22 cellular contexts compared by ENCODE assay signal in genomic region chr15:73763893-73764292, GRCh38. TPM values are rescaled to one million over a fixed set of nuclear protein-coding genes. Genes with fewer than 3 reads are reported as not detected.
DNase-seq lines count a peak whose midpoint lies in the region; ATAC-seq and TF ChIP-seq lines count a peak whose summit lies in the region.
"Had no signal": no experiment of that assay in that cellular context is flagged by ENCODE, and none has a peak within 500 bp of the region (broad histone marks: within the 10 kb centered on the region; RNA-seq: fewer than 3 reads in every experiment).

No MANE protein-coding gene starts in this region.

- ATAC-seq in gastroesophageal sphincter = peak; percentile 41
- ATAC-seq in heart right ventricle = peak; percentile 59 to 89 (median 77)
- ATAC-seq in left lung = peak; percentile 35
- ATAC-seq in WTC11 = no peak
- ATAC-seq: A549, HCT116, K562, PC-3 had no signal

- H3K4me1 ChIP-seq in gastroesophageal sphincter (peaks cover 0 to 18% (median 0%) of the 10 kb centered on the region in 3 donors), heart right ventricle (peaks cover 0 to 16% (median 11%) of the 10 kb centered on the region in 9 donors), left lung (no peaks in the 10 kb centered on the region)
- H3K4me1 ChIP-seq: A549, SJSA1 had no signal

- no peaks in the 10 kb centered on the region for H3K36me3 Mint-ChIP-seq in glutamatergic neuron (ENCODE audit: unreplicated experiment)
- no peaks in the 10 kb centered on the region for H3K36me3 Mint-ChIP-seq in chondrocyte (ENCODE audit: low read depth)
- H3K36me3 Mint-ChIP-seq in WTC11 = no peaks in the 10 kb centered on the region

- peaks cover 3% of the 10 kb centered on the region for H3K9me3 Mint-ChIP-seq in glutamatergic neuron (ENCODE audit: unreplicated experiment)
- H3K9me3 Mint-ChIP-seq in chondrocyte (ENCODE audit: low read depth) = no peaks in the 10 kb centered on the region
- H3K9me3 Mint-ChIP-seq in WTC11 = peaks cover 6% of the 10 kb centered on the region
- H3K9me3 Mint-ChIP-seq: CD4-positive, alpha-beta T cell had no signal

- TF ChIP-seq EP300 in gastroesophageal sphincter (IDR thresholded peaks at IDR 0.05) = no peak

- no peak for TF ChIP-seq CTCF in gastroesophageal sphincter (IDR thresholded peaks at IDR 0.05)
- TF ChIP-seq CTCF in heart right ventricle (IDR thresholded peaks at IDR 0.05) = no peak
- TF ChIP-seq CTCF in left lung (IDR thresholded peaks at IDR 0.05) = no peak
- TF ChIP-seq CTCF in glutamatergic neuron (IDR thresholded peaks at IDR 0.05; ENCODE audit: partially characterized antibody, unreplicated experiment) = no peak
- no peak for TF ChIP-seq CTCF in chondrocyte (IDR thresholded peaks at IDR 0.05)
- no peak for TF ChIP-seq CTCF in WTC11 (IDR thresholded peaks at IDR 0.05)

- H3K27ac ChIP-seq in gastroesophageal sphincter (no peak overlapping the region), heart right ventricle (peak overlapping the region in 4 of 10 donors; percentile 9 to 45 (median 14)), left lung (no peak overlapping the region)
- H3K27ac ChIP-seq: A549; BLaER1 treated with 17β-estradiol and CSF1 and Interleukin-3, amounts not matched to agents 10 nM and 100 nM; SJSA1 had no signal

- CTCF ChIA-PET in WTC11 (lab: Charles Lee) = interaction anchor here (0.7 to 1.3 kb wide), 2 partner anchors 10 to 103 kb away, joined by 3 to 4 read pairs; no protein-coding TSS in a partner anchor

- H3K27me3 ChIP-seq in gastroesophageal sphincter (no peaks in the 10 kb centered on the region), heart right ventricle (peaks cover 0 to 8% (median 0%) of the 10 kb centered on the region in 7 donors), left lung (peaks cover 0 to 42% of the 10 kb centered on the region in 2 donors)

- peak in 1 of 2 donors; percentile 46 for DNase-seq in heart right ventricle
- no peak for DNase-seq in left lung
- DNase-seq in superior temporal gyrus (ENCODE audit: extremely low spot score) = peak; percentile 50
- no peak for DNase-seq in glutamatergic neuron
- DNase-seq in chondrocyte (ENCODE audit: low spot score) = no peak
- no peak for DNase-seq in WTC11 (ENCODE audit: low spot score)
- DNase-seq: AML-193; CD4-positive, alpha-beta T cell; MV-4-11; NCI-H1105; NCI-H1436 treated with DMSO at 0.1 percent for 48 hours; NCI-H187 treated with DMSO at 0.1 percent for 48 hours; NCI-H524; NCI-H748 treated with DMSO at 0.1 percent for 48 hours; PC-3 had no signal

- WGBS in gastroesophageal sphincter (ENCODE audit: low coverage in 1 of 2), 2 donors = 49% methylated on average over 3 of the region's 3 CpGs; no CpG with 5 or more reads in 1 of the 2 donors
- WGBS in heart right ventricle, 2 donors = 31 to 34% methylated on average over 3 of the region's 3 CpGs

- H3K27me3 Mint-ChIP-seq in glutamatergic neuron (ENCODE audit: unreplicated experiment) (peaks cover 9% of the 10 kb centered on the region), chondrocyte (ENCODE audit: low read depth) (peaks cover 23% of the 10 kb centered on the region), WTC11 (ENCODE audit: low read depth) (no peaks in the 10 kb centered on the region; the same call in 1 of the 2 replicates)

- H3K4me1 Mint-ChIP-seq in glutamatergic neuron (ENCODE audit: low read depth, unreplicated experiment) = peaks cover 11% of the 10 kb centered on the region
- H3K4me1 Mint-ChIP-seq in chondrocyte (ENCODE audit: low read depth) = no peaks in the 10 kb centered on the region
- H3K4me1 Mint-ChIP-seq in WTC11 = peaks cover 14% of the 10 kb centered on the region

- intact Hi-C loops in heart right ventricle (cut with DNase I) = no loop called here
- intact Hi-C loops in left lung (cut with DNase I) = no loop called here

- H3K36me3 ChIP-seq in gastroesophageal sphincter = no peaks in the 10 kb centered on the region
- no peaks in the 10 kb centered on the region for H3K36me3 ChIP-seq in heart right ventricle
- H3K36me3 ChIP-seq in left lung = no peaks in the 10 kb centered on the region
- H3K36me3 ChIP-seq: BLaER1 treated with 17β-estradiol and CSF1 and Interleukin-3, amounts not matched to agents 10 nM and 100 nM; SJSA1 had no signal

- H3K27ac Mint-ChIP-seq in glutamatergic neuron (ENCODE audit: unreplicated experiment) (no peak overlapping the region), chondrocyte (ENCODE audit: unreplicated experiment) (no peak overlapping the region), WTC11 (no peak overlapping the region)
- H3K27ac Mint-ChIP-seq: CD4-positive, alpha-beta T cell had no signal

- POLR2A ChIA-PET in WTC11 (lab: Charles Lee) = no interaction called here

- H3K9me3 ChIP-seq in gastroesophageal sphincter = no peaks in the 10 kb centered on the region
- H3K9me3 ChIP-seq in heart right ventricle = no peaks in the 10 kb centered on the region
- H3K9me3 ChIP-seq in left lung = no peaks in the 10 kb centered on the region
- H3K9me3 ChIP-seq: A549; BLaER1 treated with 17β-estradiol and CSF1 and Interleukin-3, amounts not matched to agents 10 nM and 100 nM; SJSA1 had no signal

- no peak for TF ChIP-seq POLR2A in gastroesophageal sphincter (IDR thresholded peaks at IDR 0.05)

- H3K4me3 ChIP-seq in gastroesophageal sphincter (no peak overlapping the region), heart right ventricle (no peak overlapping the region), left lung (no peak overlapping the region)
- H3K4me3 ChIP-seq: A549; BLaER1 treated with 17β-estradiol and CSF1 and Interleukin-3, amounts not matched to agents 10 nM and 100 nM; K562; SJSA1 had no signal

- H3K4me3 Mint-ChIP-seq in glutamatergic neuron (ENCODE audit: unreplicated experiment) (no peak overlapping the region), chondrocyte (ENCODE audit: unreplicated experiment) (no peak overlapping the region), WTC11 (no peak overlapping the region)
- H3K4me3 Mint-ChIP-seq: CD4-positive, alpha-beta T cell had no signal

TF ChIP-seq in WTC11, 78 proteins besides CTCF, POLR2A, EP300 and RAD21 (continues in another document):
- TF ChIP-seq PREB (CRISPR knock-in tag; IDR thresholded peaks at IDR 0.05; ENCODE audit: borderline replicate concordance) (no peak), ZBTB21 (CRISPR knock-in tag; IDR thresholded peaks at IDR 0.05; ENCODE audit: borderline replicate concordance) (no peak), SOX15 (CRISPR knock-in tag; IDR thresholded peaks at IDR 0.05) (no peak), GABPB1 (CRISPR knock-in tag; IDR thresholded peaks at IDR 0.05) (no peak), RORB (CRISPR knock-in tag; IDR thresholded peaks at IDR 0.05) (no peak), SMAD3 (CRISPR knock-in tag; IDR thresholded peaks at IDR 0.05; ENCODE audit: borderline replicate concordance) (no peak), ZNF416 (CRISPR knock-in tag; IDR thresholded peaks at IDR 0.05) (no peak), PRDM15 (CRISPR knock-in tag; IDR thresholded peaks at IDR 0.05) (no peak), TEAD1 (CRISPR knock-in tag; IDR thresholded peaks at IDR 0.05) (no peak), ZNF138 (CRISPR knock-in tag; conservative IDR thresholded peaks at IDR 0.05) (no peak), PRRX2 (CRISPR knock-in tag; IDR thresholded peaks at IDR 0.05) (no peak), NR2C2 (CRISPR knock-in tag; IDR thresholded peaks at IDR 0.05) (no peak), NFE2L1 (CRISPR knock-in tag; IDR thresholded peaks at IDR 0.05) (no peak)

RNA-seq across cellular contexts. Expression of gene INSYN1, which starts 10.7 kb away (rescaled TPM):
- total RNA-seq in gastroesophageal sphincter = 10 to 100 TPM; 11.4 to 30.2 (median 16.3) TPM
- total RNA-seq in heart right ventricle = 100 to 1,000 TPM in 4 of 10 donors, 10 to 100 TPM in 6; 56.4 to 221 (median 74.9) TPM
- polyA plus RNA-seq in heart right ventricle = 100 to 1,000 TPM; 134 to 154 TPM
- total RNA-seq in left lung = 10 to 100 TPM in 1 of 2 donors, 1 to 10 TPM in 1; 2.8 to 10.4 TPM
- total RNA-seq in glutamatergic neuron (ENCODE audit: unreplicated experiment) = 86.6 TPM
- total RNA-seq in chondrocyte = 9.9 to 24.9 TPM (median 23.0 TPM) in 3 replicates
- total RNA-seq in WTC11 (2021) = 9.0 to 11.9 TPM (median 9.8 TPM) in 3 replicates
- total RNA-seq: CD4-positive, alpha-beta T cell; K562; MCF 10A; PC-3; SJSA1 had no signal
- polyA plus RNA-seq: K562 had no signal
